In genomic region chr1:87327362-87328120, GRCh38 we compare ENCODE assay signal across 8 cellular contexts.
DNase-seq lines count a peak whose midpoint lies in the region; ATAC-seq and TF ChIP-seq lines count a peak whose summit lies in the region.

No MANE protein-coding gene starts in this region.

- peaks cover 7% of the 10 kb centered on the region for H3K36me3 Mint-ChIP-seq in nephron progenitor cell (ENCODE audit: low read depth)

- peaks cover 37% of the 10 kb centered on the region for H3K79me2 ChIP-seq in MM.1S (ENCODE audit: low read length)

- no peak for TF ChIP-seq CTCF in C4-2B (conservative IDR thresholded peaks at IDR 0.05)
- TF ChIP-seq CTCF in MM.1S (IDR thresholded peaks at IDR 0.05; ENCODE audit: low read length) = no peak
- no peak for TF ChIP-seq CTCF in nephron progenitor cell (IDR thresholded peaks at IDR 0.05)

- H3K9me3 Mint-ChIP-seq in nephron progenitor cell = no peaks in the 10 kb centered on the region

- H3K4me2 ChIP-seq in MM.1S (ENCODE audit: low read depth, low read length) = peak overlapping the region; percentile 95

- H3K27ac ChIP-seq in C4-2B (peak overlapping the region; percentile 78), MM.1S (ENCODE audit: low read length) (peak overlapping the region; percentile 80), duodenal mucosa (ENCODE audit: low read depth, low read length) (peak overlapping the region; percentile 84)

- H3K27me3 Mint-ChIP-seq in nephron progenitor cell (ENCODE audit: low read depth, poor library complexity) = no peaks in the 10 kb centered on the region

- peak; percentile 23 for DNase-seq in MM.1S
- peak; percentile 16 for DNase-seq in nephron progenitor cell
- DNase-seq in activated CD8-positive, alpha-beta memory T cell treated with anti-CD3 and anti-CD28 coated beads, Interleukin-2, amount 50 U/mL, for 4 hours = no peak
- no peak for DNase-seq in NCI-H2196 (lab: John Stamatoyannopoulos, UW; ENCODE audit: unreplicated experiment)
- no peak for DNase-seq in NCI-H1105 (lab: John Stamatoyannopoulos, UW)

- peak overlapping the region; percentile 99 for H3K27ac Mint-ChIP-seq in nephron progenitor cell

- H3K9ac ChIP-seq in MM.1S (ENCODE audit: low read length) (peak overlapping the region; percentile 94), duodenal mucosa (ENCODE audit: low read depth in 1 of 2, low read length in 2 of 2) (peak overlapping the region; percentile 83 to 85)

- H4K20me1 ChIP-seq in MM.1S (ENCODE audit: insufficient read depth, low read length) = no peaks in the 10 kb centered on the region

- peak overlapping the region; percentile 91 for H2AFZ ChIP-seq in MM.1S (ENCODE audit: low read length)

- peaks cover 43% of the 10 kb centered on the region for H3F3A ChIP-seq in MM.1S (ENCODE audit: insufficient read depth, low read length)

- H3K27me3 ChIP-seq in MM.1S (replicated peaks; ENCODE audit: insufficient read depth, low read length) (no peaks in the 10 kb centered on the region), duodenal mucosa (ENCODE audit: control insufficient read depth in 1 of 2, insufficient read depth in 2 of 2, low read length in 2 of 2) (no peaks in the 10 kb centered on the region)

- H3K4me1 ChIP-seq in MM.1S (ENCODE audit: low read length) (peaks cover 12% of the 10 kb centered on the region), duodenal mucosa (ENCODE audit: control insufficient read depth in 1 of 2, insufficient read depth in 2 of 2, low read length in 2 of 2) (peaks cover 16% of the 10 kb centered on the region in 2 donors)

- H3K9me3 ChIP-seq in MM.1S (replicated peaks; ENCODE audit: insufficient read depth, low read length) (no peaks in the 10 kb centered on the region), duodenal mucosa (ENCODE audit: control insufficient read depth in 1 of 2, low read length in 2 of 2) (no peaks in the 10 kb centered on the region)

- H3K36me3 ChIP-seq in MM.1S (replicated peaks; ENCODE audit: insufficient read depth, low read length) (no peaks in the 10 kb centered on the region), duodenal mucosa (ENCODE audit: control insufficient read depth in 1 of 2, insufficient read depth in 2 of 2, low read length in 2 of 2) (no peaks in the 10 kb centered on the region)

- H3K9me2 ChIP-seq in MM.1S (replicated peaks; ENCODE audit: insufficient read depth, low read length) = no peaks in the 10 kb centered on the region

- peak overlapping the region; percentile 93 for H3K4me3 Mint-ChIP-seq in nephron progenitor cell

- H3K4me3 ChIP-seq in MM.1S (ENCODE audit: low read length) (peak overlapping the region; percentile 87), duodenal mucosa (ENCODE audit: low read depth in 1 of 2, low read length in 2 of 2) (peak overlapping the region; percentile 78)

- H3K4me1 Mint-ChIP-seq in nephron progenitor cell = peaks cover 42% of the 10 kb centered on the region

- no peak for ATAC-seq in activated CD4-positive, CD25-positive, alpha-beta regulatory T cell treated with anti-CD3 and anti-CD28 coated beads, Interleukin-2, amount 50 U/mL, for 24 hours

Comparison
In these comparisons a context has a peak if more than half of its experiments do, and no peak if none do; other contexts are left out.
1. DNase-seq: peak in MM.1S (single experiment) and nephron progenitor cell (single experiment); none in activated CD8-positive, alpha-beta memory T cell treated with anti-CD3 and anti-CD28 coated beads, Interleukin-2, amount 50 U/mL, for 4 hours (single experiment), NCI-H2196 (single experiment) and NCI-H1105 (single experiment).
2. Peak in every context shown above with its lines, with median percentiles within 50 percentile points of each other: H3K27ac ChIP-seq.